ENCODE assay signal across 22 cellular contexts in the genomic region with DNA sequence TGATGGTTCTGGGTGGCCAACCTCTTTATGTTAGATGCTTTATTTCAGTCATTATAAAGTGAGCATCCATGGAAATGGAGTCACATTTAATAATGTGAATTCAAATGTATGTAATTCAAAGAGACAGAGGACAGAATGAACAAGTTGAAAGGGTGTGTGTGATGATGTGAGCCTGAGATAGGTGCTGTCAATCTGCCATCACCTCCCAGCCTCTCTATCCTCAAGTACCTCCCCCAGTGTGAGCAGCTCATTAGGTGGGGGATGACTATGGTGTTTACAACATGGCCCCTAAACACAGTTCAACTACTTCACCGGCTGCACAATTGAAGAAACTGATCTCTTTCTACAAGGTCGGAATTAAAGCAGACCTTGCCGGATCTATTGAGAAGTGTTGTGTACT.
"Had no signal": no experiment of that assay in that cellular context is flagged by ENCODE, and none has a peak within 500 bp of the region (broad histone marks: within the 10 kb centered on the region; RNA-seq: fewer than 3 reads in every experiment).

No MANE protein-coding gene starts in this region.

- H3K9me3 ChIP-seq: breast epithelium had no signal

- H3K36me3 ChIP-seq: breast epithelium had no signal

- H3K4me3 ChIP-seq: breast epithelium, PC-9 had no signal

- DNase-seq: activated CD4-positive, alpha-beta T cell treated with anti-CD3 and anti-CD28 coated beads for 48 hours; activated CD4-positive, alpha-beta T cell treated with anti-CD3 and anti-CD28 coated beads, Interleukin-2, amount 50 U/mL, for 4 hours; activated CD4-positive, CD25-positive, alpha-beta regulatory T cell treated with anti-CD3 and anti-CD28 coated beads, Interleukin-2, amount 50 U/mL, for 72 hours; activated CD8-positive, alpha-beta memory T cell treated with anti-CD3 and anti-CD28 coated beads, Interleukin-2, amount 50 U/mL, for 48 hours; activated CD8-positive, alpha-beta T cell treated with anti-CD3 and anti-CD28 coated beads, Interleukin-2, amount 10 ng/mL, durations not matched to agents 7 days and 5 days; activated naive CD4-positive, alpha-beta T cell; activated T-cell treated with anti-CD3 and anti-CD28 coated beads, Interleukin-2, amount 50 U/mL, for 1 hour; aorta; caudate nucleus; Karpas-422; MM.1S; NCI-H1105; NCI-H1436; NCI-H187; NCI-H2081; NCI-H2171; NCI-H446; NCI-H526; PC-9; SHP77 treated with DMSO at 0.1 percent for 48 hours had no signal

- ATAC-seq: activated CD8-positive, alpha-beta T cell treated with anti-CD3 and anti-CD28 coated beads, Interleukin-2, amount 10 ng/mL, durations not matched to agents 7 days and 5 days; WTC11 had no signal

- H3K27ac ChIP-seq: breast epithelium, PC-9 had no signal

- H3K4me1 ChIP-seq: breast epithelium had no signal

- H3K27me3 ChIP-seq: breast epithelium had no signal
